8 cellular contexts compared by ENCODE assay signal in genomic region chr2:106193491-106193976, GRCh38. TPM values are rescaled to one million over a fixed set of nuclear protein-coding genes. Genes with fewer than 3 reads are reported as not detected.
A peak's percentile ranks its signal among the peaks of the same experiment; 100 is the strongest.
DNase-seq lines count a peak whose midpoint lies in the region; ATAC-seq and TF ChIP-seq lines count a peak whose summit lies in the region.

No MANE protein-coding gene starts in this region.

- CTCF ChIA-PET in AG04450 (lab: Charles Lee), result no interaction called here

- H3K4me3 ChIP-seq in AG04450 (ENCODE audit: low read depth, low read length) (peak overlapping the region; percentile 76), mucosa of stomach (ENCODE audit: low read length) (peak overlapping the region; percentile 32), subcutaneous abdominal adipose tissue (ENCODE audit: low read depth in 1 of 5, low read length in 5 of 5) (peak overlapping the region; percentile 56 to 81 (median 70))

- H3K27me3 ChIP-seq in AG04450 (ENCODE audit: control insufficient read depth, insufficient read depth, low read length) (no peaks in the 10 kb centered on the region), mucosa of stomach (ENCODE audit: control insufficient read depth, insufficient read depth, low read length) (no peaks in the 10 kb centered on the region), subcutaneous abdominal adipose tissue (ENCODE audit: control insufficient read depth in 5 of 5, insufficient read depth in 4 of 5, low read length in 5 of 5) (no peaks in the 10 kb centered on the region)

- peak overlapping the region; percentile 94 for H3K4me3 Mint-ChIP-seq in T-helper 17 cell

- H3K36me3 ChIP-seq in mucosa of stomach (ENCODE audit: control insufficient read depth, insufficient read depth, low read length) (no peaks in the 10 kb centered on the region), subcutaneous abdominal adipose tissue (ENCODE audit: control insufficient read depth in 5 of 5, insufficient read depth in 5 of 5, low read length in 5 of 5) (no peaks in the 10 kb centered on the region)

- H3K9ac ChIP-seq in mucosa of stomach (ENCODE audit: low read length) (peak overlapping the region; percentile 73), subcutaneous abdominal adipose tissue (ENCODE audit: low read length in 5 of 5) (peak overlapping the region in 4 of 5 donors; percentile 64 to 82 (median 69))

- no peak for TF ChIP-seq CTCF in AG04450 (IDR thresholded peaks at IDR 0.05; ENCODE audit: low read depth, low read length)

- no peaks in the 10 kb centered on the region for H3K27me3 Mint-ChIP-seq in T-helper 17 cell

- peak overlapping the region; percentile 49 for H3K27ac ChIP-seq in AG04450 (ENCODE audit: low read depth, low read length)
- peak overlapping the region; percentile 19 for H3K27ac ChIP-seq in subcutaneous abdominal adipose tissue (ENCODE audit: low read depth, low read length)

- POLR2A ChIA-PET in AG04450 (lab: Yijun Ruan, JAX), result no interaction called here

- ATAC-seq in GM18909 (IDR thresholded peaks at IDR 0.05; ENCODE audit: poor library complexity, unreplicated experiment) (peak; percentile 46), HG03095 (IDR thresholded peaks at IDR 0.05; ENCODE audit: unreplicated experiment) (peak; percentile 31), T-helper 17 cell (peak; percentile 3), HG03469 (IDR thresholded peaks at IDR 0.05; ENCODE audit: unreplicated experiment) (no peak)

- peak overlapping the region; percentile 96 for H3K27ac Mint-ChIP-seq in T-helper 17 cell

- H3K36me3 Mint-ChIP-seq in T-helper 17 cell (ENCODE audit: low read depth), result peaks cover 11% of the 10 kb centered on the region

- DNase-seq in AG04450 (ENCODE audit: low read depth, low spot score) (no peak), T-helper 17 cell (peak; percentile 18 to 52 (median 25)), ecto neural progenitor cell (ENCODE audit: low spot score) (peak; percentile 71)

- H3K9me3 ChIP-seq in AG04450 (ENCODE audit: control insufficient read depth, insufficient read depth, low read length) (no peaks in the 10 kb centered on the region; the same call in 1 of the 2 replicates), T-helper 17 cell (ENCODE audit: control insufficient read depth, low read length, poor library complexity, severe bottlenecking) (no peaks in the 10 kb centered on the region), mucosa of stomach (ENCODE audit: control insufficient read depth, low read length) (no peaks in the 10 kb centered on the region), subcutaneous abdominal adipose tissue (ENCODE audit: control insufficient read depth in 5 of 5, low read length in 5 of 5) (no peaks in the 10 kb centered on the region)

- H3K4me1 Mint-ChIP-seq in T-helper 17 cell, result peaks cover 48% of the 10 kb centered on the region

- H3K4me1 ChIP-seq in mucosa of stomach (ENCODE audit: control insufficient read depth, insufficient read depth, low read length) (peaks cover 12% of the 10 kb centered on the region), subcutaneous abdominal adipose tissue (ENCODE audit: control insufficient read depth in 5 of 5, insufficient read depth in 5 of 5, low read length in 5 of 5) (peaks cover 4 to 39% (median 28%) of the 10 kb centered on the region in 5 donors)

RNA-seq across cellular contexts. Expression of gene UXS1, which starts 0.6 kb away (rescaled TPM):
- polyA plus RNA-seq in AG04450 (2011; rRNA removed), result 53.2 and 58.2 TPM in 2 replicates
- 75.0 and 89.7 TPM in 2 replicates for polyA minus RNA-seq in AG04450 (2011; rRNA and poly(A)+ RNA removed)
- 100 to 1,000 TPM in 1 of 2 donors, 10 to 100 TPM in 1; 96.4 to 106 TPM for total RNA-seq in T-helper 17 cell
